ENCODE assay signal across 8 cellular contexts in the genomic region with DNA sequence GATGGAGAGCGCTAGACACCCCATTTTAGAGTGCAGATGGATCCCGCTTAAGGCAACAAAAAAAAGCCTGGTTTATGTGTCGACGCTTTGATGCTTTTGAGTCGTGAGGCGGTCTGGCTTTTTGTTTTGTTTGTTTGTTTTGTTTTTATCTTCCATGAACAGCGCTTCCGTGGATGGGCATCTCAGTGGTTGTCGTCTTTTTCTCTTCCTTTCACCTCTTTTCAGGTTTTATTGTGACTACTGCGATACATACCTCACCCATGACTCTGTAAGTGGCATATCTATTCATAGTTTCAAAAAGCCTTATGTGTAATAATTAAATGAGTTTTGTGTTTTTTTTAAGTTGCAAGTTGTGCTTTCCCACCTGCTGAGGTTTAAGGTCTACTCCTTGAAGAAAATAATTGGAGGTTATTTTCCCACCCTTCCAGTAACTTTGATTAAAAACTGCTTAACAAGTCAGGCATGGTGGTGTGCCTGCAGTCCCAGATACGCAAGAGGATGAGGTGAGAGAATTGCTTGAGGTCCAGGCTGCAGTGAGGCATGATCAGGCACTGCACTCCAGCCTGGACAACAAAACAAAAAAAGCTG. TPM values are rescaled to one million over a fixed set of nuclear protein-coding genes. Genes with fewer than 3 reads are reported as not detected.
A peak's percentile ranks its signal among the peaks of the same experiment; 100 is the strongest.
DNase-seq lines count a peak whose midpoint lies in the region; ATAC-seq, FAIRE-seq and TF ChIP-seq lines count a peak whose summit lies in the region.

No MANE protein-coding gene starts in this region.

- POLR2A ChIA-PET in A549 (lab: Yijun Ruan, JAX): interaction anchor here (0.6 to 1.7 kb wide), 11 partner anchors 9 to 487 kb away, joined by 3 to 13 read pairs (median 3); a partner anchor contains a TSS
- POLR2A ChIA-PET in activated CD4-positive, alpha-beta memory T cell treated with anti-CD3 and anti-CD28 coated beads for 36 hours (lab: Charles Lee): interaction anchor here (0.6 to 1.7 kb wide), 9 partner anchors 34 to 148 kb away, joined by 3 to 10 read pairs (median 4); a partner anchor contains a TSS

- H3K27ac Mint-ChIP-seq in activated CD4-positive, alpha-beta memory T cell treated with anti-CD3 and anti-CD28 coated beads for 36 hours: no peak overlapping the region

- DNase-seq in A549 (ENCODE audit: low read depth in 1 of 2, low spot score in 1 of 2): no peak
- no peak for DNase-seq in dorsolateral prefrontal cortex
- DNase-seq in mucosa of descending colon: no peak
- DNase-seq in HUDEP-2 (lab: John Stamatoyannopoulos, UW; ENCODE audit: unreplicated experiment in 76 of 76): no peak
- no peak for DNase-seq in activated CD4-positive, alpha-beta memory T cell treated with anti-CD3 and anti-CD28 coated beads for 36 hours
- no peak for DNase-seq in NCI-H2029 treated with DMSO at 0.1 percent for 48 hours (lab: John Stamatoyannopoulos, UW)

- no peak for FAIRE-seq in A549 (lab: Jason Lieb, UNC)

- peaks cover 9% of the 10 kb centered on the region for H3K4me1 Mint-ChIP-seq in activated CD4-positive, alpha-beta memory T cell treated with anti-CD3 and anti-CD28 coated beads for 36 hours (ENCODE audit: low read depth)

- peaks cover 9% of the 10 kb centered on the region for H3K36me3 Mint-ChIP-seq in activated CD4-positive, alpha-beta memory T cell treated with anti-CD3 and anti-CD28 coated beads for 36 hours

- no peak for TF ChIP-seq RAD21 in A549 (conservative IDR thresholded peaks at IDR 0.05 in 1 of 2, IDR thresholded peaks at IDR 0.05 in 1 of 2)

- intact Hi-C loops in dorsolateral prefrontal cortex (cut with DNase I) (loop anchor here (1.0 to 10.0 kb wide), 6 partner anchors 35 to 333 kb away; a partner anchor contains a TSS), mucosa of descending colon (cut with DNase I, micrococcal nuclease) (no loop called here)
- intact Hi-C loops in activated CD4-positive, alpha-beta memory T cell treated with anti-CD3 and anti-CD28 coated beads for 36 hours (cut with micrococcal nuclease): loop anchor here (1.0 to 5.0 kb wide), 6 partner anchors 34 to 520 kb away; a partner anchor contains a TSS

- no peak for TF ChIP-seq EP300 in A549 (IDR thresholded peaks at IDR 0.05)

- no peaks in the 10 kb centered on the region for H3K27me3 ChIP-seq in dorsolateral prefrontal cortex

- no peak overlapping the region for H3K4me3 Mint-ChIP-seq in activated CD4-positive, alpha-beta memory T cell treated with anti-CD3 and anti-CD28 coated beads for 36 hours

- no peak for TF ChIP-seq POLR2A in A549 (IDR thresholded peaks at IDR 0.05; ENCODE audit: low read length)

- ATAC-seq in A549 (no peak; a peak in 1 of 6 replicates), mucosa of descending colon (peak; percentile 22), GM18873 (IDR thresholded peaks at IDR 0.05; ENCODE audit: low FRiP score, unreplicated experiment) (no peak)

- CTCF ChIA-PET in A549 (lab: Yijun Ruan, JAX): interaction anchor here (1.1 to 1.4 kb wide), 3 partner anchors 9 to 34 kb away, joined by 3 to 5 read pairs (median 3); a partner anchor contains a TSS
- CTCF ChIA-PET in activated CD4-positive, alpha-beta memory T cell treated with anti-CD3 and anti-CD28 coated beads for 36 hours (lab: Charles Lee): interaction anchor here (0.7 to 2.0 kb wide), 6 partner anchors 34 to 1365 kb away, joined by 3 to 8 read pairs (median 4); a partner anchor contains a TSS

- no peaks in the 10 kb centered on the region for H3K27me3 Mint-ChIP-seq in activated CD4-positive, alpha-beta memory T cell treated with anti-CD3 and anti-CD28 coated beads for 36 hours

- H3K36me3 ChIP-seq in KOPT-K1 (ENCODE audit: insufficient read depth, low read length) (peaks cover 39% of the 10 kb centered on the region), mucosa of descending colon (ENCODE audit: low read depth) (no peaks in the 10 kb centered on the region)

- H3K4me1 ChIP-seq in A549: 0 out of 3 replicates have a peak, but pooled peaks cover 3% of the 10 kb centered on the region
- peaks cover 4% of the 10 kb centered on the region for H3K4me1 ChIP-seq in mucosa of descending colon (ENCODE audit: low read depth)

- no peaks in the 10 kb centered on the region for H3K9me3 Mint-ChIP-seq in activated CD4-positive, alpha-beta memory T cell treated with anti-CD3 and anti-CD28 coated beads for 36 hours

- peak overlapping the region; percentile 95 to 98 for H3K27ac ChIP-seq in A549
- H3K27ac ChIP-seq in KOPT-K1 (ENCODE audit: low read depth, low read length, poor library complexity, severe bottlenecking): peak overlapping the region; percentile 91
- H3K27ac ChIP-seq in dorsolateral prefrontal cortex: peak overlapping the region in 57 of 59 donors; percentile 21 to 98 (median 94)

- WGBS in A549 (ENCODE audit: missing lambda C conversion rate): 7% methylated on average over 11 of the region's 11 CpGs

- H3K9me3 ChIP-seq in A549 (no peaks in the 10 kb centered on the region), KOPT-K1 (ENCODE audit: insufficient read depth, low read length, poor library complexity, severe bottlenecking) (no peaks in the 10 kb centered on the region), mucosa of descending colon (no peaks in the 10 kb centered on the region)

- peak overlapping the region; percentile 69 for H3K4me3 ChIP-seq in A549
- peak overlapping the region; percentile 62 to 99 (median 84) for H3K4me3 ChIP-seq in dorsolateral prefrontal cortex
- H3K4me3 ChIP-seq in mucosa of descending colon: peak overlapping the region; percentile 44

- no peak for TF ChIP-seq CTCF in A549 (IDR thresholded peaks at IDR 0.05)
- no peak for TF ChIP-seq CTCF in dorsolateral prefrontal cortex (IDR thresholded peaks at IDR 0.05 in 54 of 56, conservative IDR thresholded peaks at IDR 0.05 in 2 of 56; ENCODE audit: low read depth in 1 of 56, partially characterized antibody in 56 of 56)
- no peak for TF ChIP-seq CTCF in mucosa of descending colon (IDR thresholded peaks at IDR 0.05)

- peak overlapping the region; percentile 97 for H3K4me2 ChIP-seq in A549

TF ChIP-seq in A549, 52 proteins besides CTCF, POLR2A, EP300 and RAD21:
- TF ChIP-seq KDM5A (IDR thresholded peaks at IDR 0.05) (peak; percentile 31; the same call in 1 of the 2 replicates), FOSB (CRISPR knock-in tag; IDR thresholded peaks at IDR 0.05) (no peak), PHF8 (IDR thresholded peaks at IDR 0.05; ENCODE audit: borderline replicate concordance, low read depth) (peak; percentile 25; the same call in 1 of the 2 replicates)
TF ChIP-seq in A549: peak in this region for 2.

RNA-seq across cellular contexts. Expression of a gene that starts 0.5 kb away (rescaled TPM):
- polyA plus RNA-seq in A549 (2011; rRNA removed) (200 and 204 TPM in 2 replicates), A549 (2017; fragmentation: RNase III; extraction: RNeasy Plus Mini Kit Qiagen cat#74134 plus additional on column Dnase treatment) (199 to 218 TPM (median 201 TPM) in 3 replicates)
- polyA plus RNA-seq in A549 (2012; cell fraction: cytosol; rRNA removed): 289 and 297 TPM in 2 replicates
- 233 and 305 TPM in 2 replicates for polyA plus RNA-seq in A549 (2012; cell fraction: nucleus; rRNA removed)
- polyA minus RNA-seq in A549 (2011; rRNA and poly(A)+ RNA removed): 30.9 and 47.6 TPM in 2 replicates
- total RNA-seq in dorsolateral prefrontal cortex (10 to 100 TPM; 21.8 to 54.0 (median 39.4) TPM), mucosa of descending colon (10 to 100 TPM; 44.8 to 70.2 (median 49.1) TPM)
- 100 to 1,000 TPM; 139 to 140 TPM for total RNA-seq in activated CD4-positive, alpha-beta memory T cell treated with anti-CD3 and anti-CD28 coated beads for 36 hours

RNA-seq across cellular contexts. Expression of a gene that starts 34.1 kb away (rescaled TPM):
- polyA plus RNA-seq in A549 (2011; rRNA removed) (15.0 and 15.7 TPM in 2 replicates), A549 (2017; fragmentation: RNase III; extraction: RNeasy Plus Mini Kit Qiagen cat#74134 plus additional on column Dnase treatment) (4.2 to 4.9 TPM (median 4.3 TPM) in 3 replicates)
- 3.2 and 4.4 TPM in 2 replicates for polyA plus RNA-seq in A549 (2012; cell fraction: cytosol; rRNA removed)
- 3.2 and 3.4 TPM in 2 replicates for polyA plus RNA-seq in A549 (2012; cell fraction: nucleus; rRNA removed)
- polyA minus RNA-seq in A549 (2011; rRNA and poly(A)+ RNA removed): 35.8 and 38.5 TPM in 2 replicates
- total RNA-seq in dorsolateral prefrontal cortex (10 to 100 TPM in 119 of 120 experiments, 1 to 10 TPM in 1; 9.5 to 19.4 (median 14.4) TPM), mucosa of descending colon (10 to 100 TPM in 1 of 3 donors, 1 to 10 TPM in 2; 9.2 to 11.3 (median 10.0) TPM)
- total RNA-seq in activated CD4-positive, alpha-beta memory T cell treated with anti-CD3 and anti-CD28 coated beads for 36 hours: 10 to 100 TPM; 14.1 to 14.6 TPM

Comparison
In these comparisons a context has a peak if more than half of its experiments do, and no peak if none do; other contexts are left out.
1. intact Hi-C loops: an anchor here in dorsolateral prefrontal cortex (1.0 to 10.0 kb wide) and activated CD4-positive, alpha-beta memory T cell treated with anti-CD3 and anti-CD28 coated beads for 36 hours (1.0 to 5.0 kb wide); none called in mucosa of descending colon.